ENCODE assay signal across 8 cellular contexts in genomic region chr10:101297901-101298451, GRCh38. TPM values are rescaled to one million over a fixed set of nuclear protein-coding genes. Genes with fewer than 3 reads are reported as not detected.
A peak's percentile ranks its signal among the peaks of the same experiment; 100 is the strongest.
DNase-seq lines count a peak whose midpoint lies in the region; ATAC-seq and TF ChIP-seq lines count a peak whose summit lies in the region.

No MANE protein-coding gene starts in this region.

- no peaks in the 10 kb centered on the region for H3K4me1 ChIP-seq in RWPE2 (ENCODE audit: insufficient read depth, poor library complexity, severe bottlenecking)
- H3K4me1 ChIP-seq in sigmoid colon: peaks cover 0 to 8% (median 3%) of the 10 kb centered on the region in 4 donors

- H3K4me3 ChIP-seq in RWPE2 (ENCODE audit: severe bottlenecking) (no peak overlapping the region), sigmoid colon (no peak overlapping the region)

- H3K27ac ChIP-seq in RWPE2 (ENCODE audit: poor library complexity, severe bottlenecking): no peak overlapping the region
- H3K27ac ChIP-seq in sigmoid colon: no peak overlapping the region

- DNase-seq in CD1c-positive myeloid dendritic cell (ENCODE audit: extremely low spot score): peak; percentile 49
- peak; percentile 49 for DNase-seq in HCEC 1CT
- no peak for DNase-seq in RWPE2 (ENCODE audit: low spot score)
- DNase-seq in activated gamma-delta T cell treated with anti-CD3 and anti-CD28 coated beads, Interleukin-2, amount 50 U/mL, for 16 hours (ENCODE audit: low read depth): peak; percentile 58
- DNase-seq in head of caudate nucleus: peak; percentile 47 to 89 (median 76)
- peak; percentile 68 for DNase-seq in sigmoid colon

- ATAC-seq in RWPE2 (ENCODE audit: low read depth): peak; percentile 70
- ATAC-seq in GM19035 (IDR thresholded peaks at IDR 0.05; ENCODE audit: unreplicated experiment): no peak
- ATAC-seq in HG02970 (IDR thresholded peaks at IDR 0.05; ENCODE audit: low FRiP score, unreplicated experiment): no peak

- TF ChIP-seq CTCF in RWPE2 (IDR thresholded peaks at IDR 0.05; ENCODE audit: poor library complexity, severe bottlenecking) (peak; percentile 84), sigmoid colon (IDR thresholded peaks at IDR 0.05) (peak in 3 of 4 experiments; percentile 50 to 75 (median 75))

- H3K36me3 ChIP-seq in RWPE2 (ENCODE audit: low read depth) (no peaks in the 10 kb centered on the region), sigmoid colon (no peaks in the 10 kb centered on the region)

- H3K27me3 ChIP-seq in RWPE2 (ENCODE audit: insufficient read depth, poor library complexity, severe bottlenecking): peaks cover 12% of the 10 kb centered on the region
- peaks cover 3 to 43% (median 12%) of the 10 kb centered on the region in 3 donors for H3K27me3 ChIP-seq in sigmoid colon

- TF ChIP-seq EP300 in sigmoid colon (IDR thresholded peaks at IDR 0.05): no peak

- H3K9me3 ChIP-seq in RWPE2 (ENCODE audit: severe bottlenecking) (no peaks in the 10 kb centered on the region), sigmoid colon (no peaks in the 10 kb centered on the region)

- intact Hi-C loops in head of caudate nucleus (cut with DNase I): no loop called here
- intact Hi-C loops in sigmoid colon (cut with DNase I): loop anchor here (10.0 kb wide), 1 partner anchor 167 kb away; no protein-coding TSS in a partner anchor

- 1 to 7% methylated on average over 9 of the region's 9 CpGs for WGBS in sigmoid colon, 2 donors

- no peak for TF ChIP-seq POLR2A in sigmoid colon (IDR thresholded peaks at IDR 0.05)

RNA-seq across cellular contexts. Expression of gene BTRC, which starts 56.0 kb away (rescaled TPM):
- 10 to 100 TPM in 2 of 4 donors, 1 to 10 TPM in 2; 9.4 to 32.6 (median 11.4) TPM for total RNA-seq in sigmoid colon
- 1 to 10 TPM; 2.4 to 4.5 (median 4.2) TPM for polyA plus RNA-seq in sigmoid colon
